In genomic region chr5:9037048-9037447, GRCh38 we compare ENCODE assay signal across 29 cellular contexts.
"Had no signal": no experiment of that assay in that cellular context is flagged by ENCODE, and none has a peak within 500 bp of the region (broad histone marks: within the 10 kb centered on the region; RNA-seq: fewer than 3 reads in every experiment).

No MANE protein-coding gene starts in this region.

- H3K36me3 ChIP-seq: breast epithelium, gastrocnemius medialis had no signal

- DNase-seq: activated CD4-positive, alpha-beta memory T cell treated with anti-CD3 and anti-CD28 coated beads for 36 hours; activated CD4-positive, alpha-beta T cell treated with anti-CD3 and anti-CD28 coated beads for 36 hours; activated CD4-positive, alpha-beta T cell treated with anti-CD3 and anti-CD28 coated beads, Interleukin-2, amount 10 ng/mL, durations not matched to agents 24 days and 14 days; activated CD4-positive, CD25-positive, alpha-beta regulatory T cell; activated CD4-positive, CD25-positive, alpha-beta regulatory T cell treated with anti-CD3 and anti-CD28 coated beads, Interleukin-2, amount 50 U/mL, for 72 hours; activated CD8-positive, alpha-beta memory T cell treated with anti-CD3 and anti-CD28 coated beads, Interleukin-2, amount 10 ng/mL, durations not matched to agents 7 days and 5 days; activated CD8-positive, alpha-beta memory T cell treated with anti-CD3 and anti-CD28 coated beads, Interleukin-2, amount 50 U/mL, for 4 hours; activated CD8-positive, alpha-beta T cell treated with anti-CD3 and anti-CD28 coated beads, Interleukin-2, amount 10 ng/mL, durations not matched to agents 7 days and 5 days; activated effector memory CD4-positive, alpha-beta T cell treated with anti-CD3 and anti-CD28 coated beads, Interleukin-2, amount 50 U/mL, for 16 hours; activated naive CD4-positive, alpha-beta T cell treated with anti-CD3 and anti-CD28 coated beads for 36 hours; activated naive CD8-positive, alpha-beta T cell treated with anti-CD3 and anti-CD28 coated beads for 36 hours; activated naive CD8-positive, alpha-beta T cell treated with anti-CD3 and anti-CD28 coated beads, Interleukin-2, amount 50 U/mL, for 24 hours; activated T-cell treated with anti-CD3 and anti-CD28 coated beads, Interleukin-2, amount 50 U/mL, for 1 hour; activated T-cell treated with anti-CD3 and anti-CD28 coated beads, Interleukin-2, amount 50 U/mL, for 48 hours; central memory CD4-positive, alpha-beta T cell; cerebellar nuclear complex; dorsolateral prefrontal cortex; effector memory CD4-positive, alpha-beta T cell; endodermal cell; foreskin fibroblast; gastrocnemius medialis; glutamatergic neuron; heart left ventricle; T-helper 2 cell had no signal

- H3K27me3 ChIP-seq: ascending aorta, breast epithelium, cardiac muscle cell, dorsolateral prefrontal cortex, gastrocnemius medialis, heart left ventricle had no signal

- H3K9me3 ChIP-seq: ascending aorta, breast epithelium, gastrocnemius medialis, heart left ventricle had no signal

- H3K4me3 ChIP-seq: ascending aorta, breast epithelium, cardiac muscle cell, coronary artery, dorsolateral prefrontal cortex, gastrocnemius medialis, heart left ventricle had no signal

- ATAC-seq: activated CD4-positive, alpha-beta T cell treated with anti-CD3 and anti-CD28 coated beads for 36 hours; activated CD8-positive, alpha-beta memory T cell treated with anti-CD3 and anti-CD28 coated beads, Interleukin-2, amount 10 ng/mL, durations not matched to agents 7 days and 5 days; activated CD8-positive, alpha-beta T cell treated with anti-CD3 and anti-CD28 coated beads, Interleukin-2, amount 10 ng/mL, durations not matched to agents 7 days and 5 days; activated naive CD8-positive, alpha-beta T cell treated with anti-CD3 and anti-CD28 coated beads, Interleukin-2, amount 50 U/mL, for 24 hours; esophagus mucosa; gastrocnemius medialis; heart left ventricle had no signal

- H3K27ac ChIP-seq: ascending aorta, breast epithelium, cardiac muscle cell, coronary artery, dorsolateral prefrontal cortex, gastrocnemius medialis, heart left ventricle had no signal
